ENCODE assay signal across 1 cellular context in the genomic region with DNA sequence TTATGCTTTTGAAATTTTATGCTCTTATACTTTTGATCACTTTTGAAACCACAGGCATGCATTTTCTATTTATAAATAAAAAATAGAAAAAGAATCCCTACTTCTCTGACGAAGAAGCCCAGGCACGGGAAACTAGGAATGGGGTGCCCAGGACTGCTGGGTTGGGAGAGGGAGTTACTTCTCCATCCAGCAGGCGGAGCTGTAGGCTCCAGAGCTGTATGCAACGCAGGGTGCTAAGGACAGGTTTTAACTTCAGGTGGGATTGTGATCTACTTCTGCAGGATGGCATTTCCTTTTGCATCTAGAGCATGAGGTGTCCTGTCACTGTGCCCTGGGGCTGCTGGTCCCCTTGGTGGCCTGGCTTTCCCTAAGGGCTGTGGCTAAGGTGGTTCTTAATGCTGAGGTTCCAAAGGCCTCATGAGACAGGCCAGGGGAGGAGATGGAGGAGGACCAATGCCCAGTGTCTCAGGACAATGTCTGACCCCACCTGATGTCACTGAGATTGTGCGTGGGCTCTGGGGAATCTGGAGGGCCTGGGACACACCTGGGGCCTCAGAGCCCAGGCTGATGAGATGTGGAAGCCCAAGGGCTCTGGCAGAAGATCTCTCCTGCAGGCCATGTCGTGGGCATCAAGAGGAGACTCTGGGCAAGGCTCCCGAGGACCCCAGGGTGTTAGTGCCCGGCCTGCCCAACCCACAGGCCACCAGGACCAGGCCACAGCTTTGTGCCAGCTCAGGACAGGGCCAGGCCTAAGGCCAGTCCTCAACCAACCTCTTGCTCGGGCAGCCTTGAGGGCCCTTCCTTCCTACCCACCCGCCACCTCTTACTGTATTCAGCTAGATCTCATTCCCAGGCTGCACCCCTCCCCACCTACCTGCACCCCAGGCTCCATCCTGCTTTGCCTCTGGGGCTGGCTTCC.
TF ChIP-seq lines count a peak whose summit lies in the region.

No MANE protein-coding gene starts in this region.

TF ChIP-seq in HepG2, 621 proteins besides CTCF, POLR2A, EP300 and RAD21 (continued from another document):
- TF ChIP-seq, protein P1, sequence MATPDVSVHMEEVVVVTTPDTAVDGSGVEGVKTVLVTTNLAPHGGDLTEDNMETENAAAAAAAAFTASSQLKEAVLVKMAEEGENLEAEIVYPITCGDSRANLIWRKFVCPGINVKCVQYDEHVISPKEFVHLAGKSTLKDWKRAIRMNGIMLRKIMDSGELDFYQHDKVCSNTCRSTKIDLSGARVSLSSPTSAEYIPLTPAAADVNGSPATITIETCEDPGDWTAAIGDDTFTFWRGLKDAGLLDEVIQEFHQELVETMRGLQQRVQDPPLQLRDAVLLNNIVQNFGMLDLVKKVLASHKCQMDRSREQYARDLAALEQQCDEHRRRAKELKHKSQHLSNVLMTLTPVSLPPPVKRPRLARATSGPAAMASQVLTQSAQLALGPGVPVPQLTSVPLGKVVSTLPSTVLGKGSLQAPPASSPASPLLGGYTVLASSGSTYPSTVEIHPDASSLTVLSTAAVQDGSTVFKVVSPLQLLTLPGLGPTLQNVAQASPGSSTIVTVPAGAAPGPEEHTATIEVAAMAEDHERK (CRISPR knock-in tag; IDR thresholded peaks at IDR 0.05; ENCODE audit: low read depth), result no peak
- no peak for TF ChIP-seq ZFAT (CRISPR knock-in tag; conservative IDR thresholded peaks at IDR 0.05)
- TF ChIP-seq, protein P2, sequence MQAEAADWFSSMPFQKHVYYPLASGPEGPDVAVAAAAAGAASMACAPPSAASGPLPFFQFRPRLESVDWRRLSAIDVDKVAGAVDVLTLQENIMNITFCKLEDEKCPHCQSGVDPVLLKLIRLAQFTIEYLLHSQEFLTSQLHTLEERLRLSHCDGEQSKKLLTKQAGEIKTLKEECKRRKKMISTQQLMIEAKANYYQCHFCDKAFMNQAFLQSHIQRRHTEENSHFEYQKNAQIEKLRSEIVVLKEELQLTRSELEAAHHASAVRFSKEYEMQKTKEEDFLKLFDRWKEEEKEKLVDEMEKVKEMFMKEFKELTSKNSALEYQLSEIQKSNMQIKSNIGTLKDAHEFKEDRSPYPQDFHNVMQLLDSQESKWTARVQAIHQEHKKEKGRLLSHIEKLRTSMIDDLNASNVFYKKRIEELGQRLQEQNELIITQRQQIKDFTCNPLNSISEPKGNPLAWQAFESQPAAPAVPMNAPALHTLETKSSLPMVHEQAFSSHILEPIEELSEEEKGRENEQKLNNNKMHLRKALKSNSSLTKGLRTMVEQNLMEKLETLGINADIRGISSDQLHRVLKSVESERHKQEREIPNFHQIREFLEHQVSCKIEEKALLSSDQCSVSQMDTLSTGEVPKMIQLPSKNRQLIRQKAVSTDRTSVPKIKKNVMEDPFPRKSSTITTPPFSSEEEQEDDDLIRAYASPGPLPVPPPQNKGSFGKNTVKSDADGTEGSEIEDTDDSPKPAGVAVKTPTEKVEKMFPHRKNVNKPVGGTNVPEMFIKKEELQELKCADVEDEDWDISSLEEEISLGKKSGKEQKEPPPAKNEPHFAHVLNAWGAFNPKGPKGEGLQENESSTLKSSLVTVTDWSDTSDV (CRISPR knock-in tag; IDR thresholded peaks at IDR 0.05), result no peak
- TF ChIP-seq, protein P3, sequence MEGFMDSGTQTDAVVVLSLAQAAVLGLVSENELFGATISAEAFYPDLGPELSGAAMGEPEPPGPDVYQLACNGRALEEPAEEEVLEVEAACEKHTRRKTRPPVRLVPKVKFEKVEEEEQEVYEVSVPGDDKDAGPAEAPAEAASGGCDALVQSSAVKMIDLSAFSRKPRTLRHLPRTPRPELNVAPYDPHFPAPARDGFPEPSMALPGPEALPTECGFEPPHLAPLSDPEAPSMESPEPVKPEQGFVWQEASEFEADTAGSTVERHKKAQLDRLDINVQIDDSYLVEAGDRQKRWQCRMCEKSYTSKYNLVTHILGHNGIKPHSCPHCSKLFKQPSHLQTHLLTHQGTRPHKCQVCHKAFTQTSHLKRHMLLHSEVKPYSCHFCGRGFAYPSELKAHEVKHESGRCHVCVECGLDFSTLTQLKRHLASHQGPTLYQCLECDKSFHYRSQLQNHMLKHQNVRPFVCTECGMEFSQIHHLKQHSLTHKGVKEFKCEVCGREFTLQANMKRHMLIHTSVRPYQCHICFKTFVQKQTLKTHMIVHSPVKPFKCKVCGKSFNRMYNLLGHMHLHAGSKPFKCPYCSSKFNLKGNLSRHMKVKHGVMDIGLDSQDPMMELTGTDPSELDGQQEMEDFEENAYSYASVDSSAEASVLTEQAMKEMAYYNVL (CRISPR knock-in tag; IDR thresholded peaks at IDR 0.05; ENCODE audit: borderline replicate concordance), result no peak
- no peak for TF ChIP-seq SYNCRIP (IDR thresholded peaks at IDR 0.05; ENCODE audit: insufficient read depth, low read depth, low read length)
- no peak for TF ChIP-seq CCDC6 (CRISPR knock-in tag; IDR thresholded peaks at IDR 0.05)
- TF ChIP-seq TCF7 (IDR thresholded peaks at IDR 0.05; ENCODE audit: low read depth), result no peak
- TF ChIP-seq ZNF557 (CRISPR knock-in tag; IDR thresholded peaks at IDR 0.05), result no peak
- no peak for TF ChIP-seq ZNF703 (CRISPR knock-in tag; IDR thresholded peaks at IDR 0.05; ENCODE audit: borderline replicate concordance)
- TF ChIP-seq DMAP1 (CRISPR knock-in tag; IDR thresholded peaks at IDR 0.05), result no peak
- 0 out of 2 replicates have a peak, but pooled peaks have one; percentile 33 for TF ChIP-seq FOSL2 (CRISPR knock-in tag; IDR thresholded peaks at IDR 0.05)
- TF ChIP-seq BCL6 (CRISPR knock-in tag; IDR thresholded peaks at IDR 0.05), result no peak
- TF ChIP-seq ZNF720 (CRISPR knock-in tag; IDR thresholded peaks at IDR 0.05), result no peak
- no peak for TF ChIP-seq ZNF614 (CRISPR knock-in tag; IDR thresholded peaks at IDR 0.05; ENCODE audit: borderline replicate concordance)
- TF ChIP-seq ZNF761 (CRISPR knock-in tag; conservative IDR thresholded peaks at IDR 0.05), result no peak
TF ChIP-seq in HepG2: peak in this region for 53.
